In genomic region chr2:127403460-127403859, GRCh38 we compare ENCODE assay signal across 15 cellular contexts. TPM values are rescaled to one million over a fixed set of nuclear protein-coding genes. Genes with fewer than 3 reads are reported as not detected.
"Had no signal": no experiment of that assay in that cellular context is flagged by ENCODE, and none has a peak within 500 bp of the region (broad histone marks: within the 10 kb centered on the region; RNA-seq: fewer than 3 reads in every experiment).

No MANE protein-coding gene starts in this region.

- H3K9me3 Mint-ChIP-seq: activated T-cell treated with anti-CD3 and anti-CD28 coated beads, Interleukin-2, amount 50 U/mL, for 24 hours; stimulated activated effector memory CD8-positive, alpha-beta T cell treated with anti-CD3 and anti-CD28 coated beads, Interleukin-12 subunit alpha, Interleukin-12 subunit beta, amount 100 ng/mL, for 72 hours had no signal

- H3K4me3 Mint-ChIP-seq: activated T-cell treated with anti-CD3 and anti-CD28 coated beads, Interleukin-2, amount 50 U/mL, for 24 hours; stimulated activated effector memory CD8-positive, alpha-beta T cell treated with anti-CD3 and anti-CD28 coated beads, Interleukin-12 subunit alpha, Interleukin-12 subunit beta, amount 100 ng/mL, for 72 hours had no signal

- H3K36me3 ChIP-seq: adrenal gland, cardiac muscle cell, sigmoid colon had no signal

- DNase-seq: activated CD4-positive, alpha-beta T cell treated with anti-CD3 and anti-CD28 coated beads for 1 hour; activated CD4-positive, alpha-beta T cell treated with anti-CD3 and anti-CD28 coated beads, Interleukin-2, amount 50 U/mL, for 48 hours; activated effector memory CD4-positive, alpha-beta T cell treated with Interleukin-2 at 50 U/mL for 16 hours; activated naive CD4-positive, alpha-beta T cell treated with anti-CD3 and anti-CD28 coated beads, Interleukin-2, amount 50 U/mL, for 16 hours; activated T-cell treated with anti-CD3 and anti-CD28 coated beads, Interleukin-2, amount 50 U/mL, for 24 hours; adrenal gland; foreskin keratinocyte; sigmoid colon; stimulated activated CD4-positive, alpha-beta T cell treated with anti-CD3 and anti-CD28 coated beads, Interleukin-2, amount 100 ng/mL, for 24 hours; T1000 had no signal

- H3K9me3 ChIP-seq: adrenal gland, sigmoid colon had no signal

- H3K4me3 ChIP-seq: adrenal gland, cardiac muscle cell, sigmoid colon had no signal

- H3K27ac ChIP-seq: adrenal gland, cardiac muscle cell, foreskin keratinocyte, sigmoid colon had no signal

- H3K27ac Mint-ChIP-seq: activated T-cell treated with anti-CD3 and anti-CD28 coated beads, Interleukin-2, amount 50 U/mL, for 24 hours; stimulated activated effector memory CD8-positive, alpha-beta T cell treated with anti-CD3 and anti-CD28 coated beads, Interleukin-12 subunit alpha, Interleukin-12 subunit beta, amount 100 ng/mL, for 72 hours had no signal

- H3K27me3 ChIP-seq: adrenal gland, cardiac muscle cell, foreskin keratinocyte, sigmoid colon had no signal

- H3K36me3 Mint-ChIP-seq: stimulated activated effector memory CD8-positive, alpha-beta T cell treated with anti-CD3 and anti-CD28 coated beads, Interleukin-12 subunit alpha, Interleukin-12 subunit beta, amount 100 ng/mL, for 72 hours had no signal

RNA-seq across cellular contexts. Expression of gene PROC, which starts 14.8 kb away (rescaled TPM):
- total RNA-seq: adrenal gland, cardiac muscle cell, mesenteric fat pad, osteoblast, pulmonary artery endothelial cell, sigmoid colon had no signal
- polyA plus RNA-seq: cardiac muscle cell had no signal
